11 cellular contexts compared by ENCODE assay signal in genomic region chr6:152750694-152751093, GRCh38. TPM values are rescaled to one million over a fixed set of nuclear protein-coding genes. Genes with fewer than 3 reads are reported as not detected.
DNase-seq lines count a peak whose midpoint lies in the region; ATAC-seq, FAIRE-seq and TF ChIP-seq lines count a peak whose summit lies in the region.
"Had no signal": no experiment of that assay in that cellular context is flagged by ENCODE, and none has a peak within 500 bp of the region (broad histone marks: within the 10 kb centered on the region; RNA-seq: fewer than 3 reads in every experiment).

Gene VIP, plus strand, starts transcription at chr6:152750797. Its CDS starts 1,381 bp downstream, at chr6:152752178.

- no peak within 1 kb of the TSS for H3K4me3 Mint-ChIP-seq in nephron progenitor cell
- H3K4me3 Mint-ChIP-seq: activated T-helper 1 cell treated with anti-CD3 and anti-CD28 coated beads, Interleukin-12 subunit alpha, Interleukin-12 subunit beta, Interleukin-2, Interleukin-4 antibody, amounts not matched to agents 30 ng/mL and 10 ng/mL and 1 ng/mL, durations not matched to agents 14 hours and 24 hours and 36 hours had no signal

- H3K27ac Mint-ChIP-seq in nephron progenitor cell = no peak within 1 kb of the TSS
- H3K27ac Mint-ChIP-seq: activated T-helper 1 cell treated with anti-CD3 and anti-CD28 coated beads, Interleukin-12 subunit alpha, Interleukin-12 subunit beta, Interleukin-2, Interleukin-4 antibody, amounts not matched to agents 30 ng/mL and 10 ng/mL and 1 ng/mL, durations not matched to agents 14 hours and 24 hours and 36 hours had no signal

- H3K9ac ChIP-seq in kidney (ENCODE audit: low read length in 2 of 2) = no peak within 1 kb of the TSS
- H3K9ac ChIP-seq: KMS-11 had no signal

- H3K36me3 Mint-ChIP-seq in nephron progenitor cell (ENCODE audit: low read depth) = no peaks in the 10 kb centered on the region

- peak; percentile 43 for ATAC-seq in GM18868 (IDR thresholded peaks at IDR 0.05; ENCODE audit: unreplicated experiment)
- ATAC-seq in HG03045 (IDR thresholded peaks at IDR 0.05; ENCODE audit: unreplicated experiment) = no peak

- H3K4me3 ChIP-seq in kidney (ENCODE audit: low read length in 2 of 2) = no peak within 1 kb of the TSS
- H3K4me3 ChIP-seq: SK-N-MC had no signal

- H3K4me1 Mint-ChIP-seq in nephron progenitor cell = no peaks in the 10 kb centered on the region

- no peaks in the 10 kb centered on the region for H3K4me1 ChIP-seq in kidney (ENCODE audit: control insufficient read depth in 1 of 2, insufficient read depth in 1 of 2, low read depth in 1 of 2, low read length in 2 of 2)

- peak; percentile 48 for DNase-seq in NCI-H226
- DNase-seq in cerebellar cortex (ENCODE audit: low spot score) = peak; percentile 29
- DNase-seq in nephron progenitor cell = peak; percentile 54
- no peak for DNase-seq in kidney
- DNase-seq in stimulated activated CD4-positive, alpha-beta T cell treated with anti-CD3 and anti-CD28 coated beads, Interleukin-4, amount 100 ng/mL, for 4 hours = no peak
- no peak for DNase-seq in posterior vena cava (ENCODE audit: low spot score)

- no peak for FAIRE-seq in kidney (lab: Jason Lieb, UNC)

- peaks cover 5% of the 10 kb centered on the region for H3K27me3 Mint-ChIP-seq in nephron progenitor cell (ENCODE audit: low read depth, poor library complexity)

- no peaks in the 10 kb centered on the region for H3K36me3 ChIP-seq in kidney (ENCODE audit: control insufficient read depth in 1 of 2, insufficient read depth in 2 of 2, low read length in 2 of 2)

- no peak for TF ChIP-seq CTCF in nephron progenitor cell (IDR thresholded peaks at IDR 0.05)
- no peak for TF ChIP-seq CTCF in kidney (IDR thresholded peaks at IDR 0.05; ENCODE audit: borderline replicate concordance, extremely low read depth, insufficient read depth)

- intact Hi-C loops in kidney (cut with DNase I) = no loop called here
- intact Hi-C loops in posterior vena cava (cut with DNase I) = no loop called here

- H3K9me3 ChIP-seq in kidney (ENCODE audit: control insufficient read depth in 1 of 2, low read length in 2 of 2) = no peaks in the 10 kb centered on the region

- H3K27ac ChIP-seq in kidney (ENCODE audit: low read depth in 2 of 2, low read length in 2 of 2) = no peak within 1 kb of the TSS
- H3K27ac ChIP-seq: KMS-11, SK-N-MC had no signal

- no peaks in the 10 kb centered on the region for H3K9me3 Mint-ChIP-seq in nephron progenitor cell
- H3K9me3 Mint-ChIP-seq: activated T-helper 1 cell treated with anti-CD3 and anti-CD28 coated beads, Interleukin-12 subunit alpha, Interleukin-12 subunit beta, Interleukin-2, Interleukin-4 antibody, amounts not matched to agents 30 ng/mL and 10 ng/mL and 1 ng/mL, durations not matched to agents 14 hours and 24 hours and 36 hours had no signal

RNA-seq across cellular contexts. Expression of gene VIP, which starts in this region (rescaled TPM):
- 0.76 TPM for total RNA-seq in kidney
- 1.4 TPM for polyA plus RNA-seq in kidney (ENCODE audit: insufficient read depth, low read depth, low replicate concordance)
- total RNA-seq in posterior vena cava = under 1 TPM; 0.32 to 0.57 TPM
- total RNA-seq: activated T-helper 1 cell treated with anti-CD3 and anti-CD28 coated beads, Interleukin-12 subunit alpha, Interleukin-12 subunit beta, Interleukin-2, Interleukin-4 antibody, amounts not matched to agents 30 ng/mL and 10 ng/mL and 1 ng/mL, durations not matched to agents 14 hours and 24 hours and 36 hours had no signal

Comparison
In these comparisons a context has a peak if more than half of its experiments do, and no peak if none do; other contexts are left out.
1. DNase-seq: peak in NCI-H226 (single experiment), cerebellar cortex (single experiment) and nephron progenitor cell (single experiment); none in kidney (single experiment), stimulated activated CD4-positive, alpha-beta T cell treated with anti-CD3 and anti-CD28 coated beads, Interleukin-4, amount 100 ng/mL, for 4 hours (0 of 2) and posterior vena cava (single experiment).